10 cellular contexts compared by ENCODE assay signal in genomic region chr12:54587315-54587821, GRCh38. TPM values are rescaled to one million over a fixed set of nuclear protein-coding genes. Genes with fewer than 3 reads are reported as not detected.
DNase-seq lines count a peak whose midpoint lies in the region; TF ChIP-seq lines count a peak whose summit lies in the region.
"Had no signal": no experiment of that assay in that cellular context is flagged by ENCODE, and none has a peak within 500 bp of the region (broad histone marks: within the 10 kb centered on the region; RNA-seq: fewer than 3 reads in every experiment).

No MANE protein-coding gene starts in this region.

- peak overlapping the region; percentile 64 for H3K4me3 Mint-ChIP-seq in endodermal cell
- no peak overlapping the region for H3K4me3 Mint-ChIP-seq in activated CD4-positive, alpha-beta T cell treated with anti-CD3 and anti-CD28 coated beads, Interleukin-2, amount 10 ng/mL, durations not matched to agents 24 days and 14 days

- no peak overlapping the region for H3K9ac ChIP-seq in endodermal cell (ENCODE audit: extremely low read depth, low read length, poor library complexity, severe bottlenecking)
- peak overlapping the region; percentile 67 to 68 for H3K9ac ChIP-seq in liver (ENCODE audit: low read depth in 1 of 2, low read length in 2 of 2)
- peak overlapping the region; percentile 68 to 73 for H3K9ac ChIP-seq in stomach smooth muscle (ENCODE audit: low read length in 2 of 2)

- H3K27me3 ChIP-seq in endodermal cell (ENCODE audit: control insufficient read depth, insufficient read depth, low read length, poor library complexity, severe bottlenecking) (peaks cover 60% of the 10 kb centered on the region), liver (ENCODE audit: control insufficient read depth in 4 of 4, insufficient read depth in 4 of 4, low read length in 3 of 4) (no peaks in the 10 kb centered on the region), stomach smooth muscle (ENCODE audit: control insufficient read depth in 1 of 2, insufficient read depth in 2 of 2, low read length in 2 of 2) (no peaks in the 10 kb centered on the region)

- H3K9me3 Mint-ChIP-seq in endodermal cell, result no peaks in the 10 kb centered on the region
- no peaks in the 10 kb centered on the region for H3K9me3 Mint-ChIP-seq in activated CD4-positive, alpha-beta T cell treated with anti-CD3 and anti-CD28 coated beads, Interleukin-2, amount 10 ng/mL, durations not matched to agents 24 days and 14 days

- H3K4me3 ChIP-seq in endodermal cell (ENCODE audit: low read length), result peak overlapping the region; percentile 73
- H3K4me3 ChIP-seq in liver (ENCODE audit: low read depth in 1 of 3, low read length in 3 of 3), result peak overlapping the region; percentile 68 to 82 (median 77)
- peak overlapping the region; percentile 82 to 89 for H3K4me3 ChIP-seq in stomach smooth muscle (ENCODE audit: low read length in 2 of 2)
- H3K4me3 ChIP-seq: SJSA1 had no signal

- 58% methylated on average over 5 of the region's 5 CpGs; no CpG with 5 or more reads in 1 of the 2 experiments for WGBS in endodermal cell (ENCODE audit: insufficient coverage in 1 of 2, insufficient read length in 1 of 2), 2 experiments
- WGBS in liver, result 32% methylated on average over 5 of the region's 5 CpGs

- no peak for TF ChIP-seq RAD21 in liver (IDR thresholded peaks at IDR 0.05)

- H3K4me1 Mint-ChIP-seq in endodermal cell, result peaks cover 53% of the 10 kb centered on the region
- H3K4me1 Mint-ChIP-seq in activated CD4-positive, alpha-beta T cell treated with anti-CD3 and anti-CD28 coated beads, Interleukin-2, amount 10 ng/mL, durations not matched to agents 24 days and 14 days, result peaks cover 5% of the 10 kb centered on the region

- H3K27me3 Mint-ChIP-seq in endodermal cell (ENCODE audit: insufficient read depth), result peaks cover 87% of the 10 kb centered on the region
- H3K27me3 Mint-ChIP-seq in activated CD4-positive, alpha-beta T cell treated with anti-CD3 and anti-CD28 coated beads, Interleukin-2, amount 10 ng/mL, durations not matched to agents 24 days and 14 days, result peaks cover 76% of the 10 kb centered on the region

- H3K27ac ChIP-seq in endodermal cell (ENCODE audit: low read depth, low read length) (peak overlapping the region; percentile 24), liver (ENCODE audit: low read depth in 1 of 2, low read length in 2 of 2) (peak overlapping the region; percentile 76 to 86), stomach smooth muscle (ENCODE audit: low read length) (peak overlapping the region; percentile 60)
- H3K27ac ChIP-seq: neutrophil, SJSA1 had no signal

- H3K9me3 ChIP-seq in endodermal cell (ENCODE audit: control insufficient read depth, low read length), result no peaks in the 10 kb centered on the region
- H3K9me3 ChIP-seq in liver (ENCODE audit: control insufficient read depth in 4 of 4, low read length in 3 of 4), result no peaks in the 10 kb centered on the region
- H3K9me3 ChIP-seq in stomach smooth muscle (ENCODE audit: control insufficient read depth in 2 of 2, low read length in 2 of 2), result no peaks in the 10 kb centered on the region
- H3K9me3 ChIP-seq: neutrophil, SJSA1 had no signal

- H3K4me1 ChIP-seq in endodermal cell (ENCODE audit: control insufficient read depth, insufficient read depth, low read length) (peaks cover 2% of the 10 kb centered on the region), liver (ENCODE audit: control insufficient read depth in 4 of 4, insufficient read depth in 4 of 4, low read length in 3 of 4) (peaks cover 8 to 41% (median 24%) of the 10 kb centered on the region in 4 donors), stomach smooth muscle (ENCODE audit: control insufficient read depth, insufficient read depth, low read length) (peaks cover 65% of the 10 kb centered on the region)
- H3K4me1 ChIP-seq: SJSA1 had no signal

- no peak overlapping the region for H3K27ac Mint-ChIP-seq in endodermal cell
- no peak overlapping the region for H3K27ac Mint-ChIP-seq in activated CD4-positive, alpha-beta T cell treated with anti-CD3 and anti-CD28 coated beads, Interleukin-2, amount 10 ng/mL, durations not matched to agents 24 days and 14 days

- intact Hi-C loops in activated CD4-positive, alpha-beta T cell treated with anti-CD3 and anti-CD28 coated beads, Interleukin-2, amount 10 ng/mL, durations not matched to agents 24 days and 14 days (cut with micrococcal nuclease), result no loop called here

- H3K36me3 ChIP-seq in endodermal cell (ENCODE audit: control insufficient read depth, insufficient read depth, low read length) (no peaks in the 10 kb centered on the region), liver (ENCODE audit: control insufficient read depth in 4 of 4, insufficient read depth in 3 of 4, low read depth in 1 of 4, low read length in 3 of 4) (peaks cover 3 to 14% (median 10%) of the 10 kb centered on the region in 4 donors), stomach smooth muscle (ENCODE audit: control insufficient read depth in 2 of 2, insufficient read depth in 2 of 2, low read length in 2 of 2) (peaks cover 3 to 6% of the 10 kb centered on the region in 2 donors)
- H3K36me3 ChIP-seq: neutrophil, SJSA1 had no signal

- no peaks in the 10 kb centered on the region for H3K36me3 Mint-ChIP-seq in endodermal cell (ENCODE audit: low read depth)
- H3K36me3 Mint-ChIP-seq in activated CD4-positive, alpha-beta T cell treated with anti-CD3 and anti-CD28 coated beads, Interleukin-2, amount 10 ng/mL, durations not matched to agents 24 days and 14 days (ENCODE audit: low read depth), result no peaks in the 10 kb centered on the region

- TF ChIP-seq CTCF in endodermal cell (conservative IDR thresholded peaks at IDR 0.05) (no peak), liver (IDR thresholded peaks at IDR 0.05; ENCODE audit: low read depth, low read length, missing input control) (no peak)

- DNase-seq in NCI-H69 (lab: John Stamatoyannopoulos, UW), result peak; percentile 11
- peak; percentile 68 for DNase-seq in endodermal cell
- DNase-seq in activated gamma-delta T cell treated with Interleukin-2 at 50 U/mL for 16 hours, result no peak
- DNase-seq in CD1c-positive myeloid dendritic cell (ENCODE audit: extremely low spot score), result no peak
- DNase-seq in activated CD4-positive, alpha-beta T cell treated with anti-CD3 and anti-CD28 coated beads, Interleukin-2, amount 10 ng/mL, durations not matched to agents 24 days and 14 days, result no peak

TF ChIP-seq in liver, 16 proteins besides CTCF, POLR2A, EP300 and RAD21 (continues in another document):
- TF ChIP-seq ZBTB33 (IDR thresholded peaks at IDR 0.05) (no peak), EGR1 (IDR thresholded peaks at IDR 0.05; ENCODE audit: low read depth in 2 of 2) (no peak), HNF4A (conservative IDR thresholded peaks at IDR 0.05) (peak; percentile 82 to 87), GABPA (IDR thresholded peaks at IDR 0.05 in 1 of 2, conservative IDR thresholded peaks at IDR 0.05 in 1 of 2) (peak in 1 of 2 donors; percentile 25), ATF3 (IDR thresholded peaks at IDR 0.05) (no peak), MAX (IDR thresholded peaks at IDR 0.05) (peak; percentile 48), YY1 (IDR thresholded peaks at IDR 0.05) (peak; percentile 68), JUND (IDR thresholded peaks at IDR 0.05) (peak in 1 of 2 donors; percentile 72), SP1 (IDR thresholded peaks at IDR 0.05) (peak; percentile 83), FOXA2 (IDR thresholded peaks at IDR 0.05) (peak; percentile 82), TAF1 (conservative IDR thresholded peaks at IDR 0.05) (peak; percentile 92), FOXA1 (IDR thresholded peaks at IDR 0.05) (peak; percentile 54), NR2F2 (IDR thresholded peaks at IDR 0.05) (peak; percentile 27), HNF4G (IDR thresholded peaks at IDR 0.05) (peak; percentile 19)

RNA-seq across cellular contexts. Expression of gene PPP1R1A, which starts 1.1 kb away (rescaled TPM):
- total RNA-seq in endodermal cell (10 to 100 TPM; 12.5 to 16.1 TPM), liver (10 to 100 TPM in 1 of 2 donors, 1 to 10 TPM in 1; 8.1 to 12.4 TPM)
- polyA plus RNA-seq in endodermal cell (2013, experiment 1 of 2), result 42.6 TPM
- polyA plus RNA-seq in endodermal cell (2013, experiment 2 of 2), result 40.8 TPM
- polyA plus RNA-seq in liver, result 100 to 1,000 TPM in 1 of 2 donors, 10 to 100 TPM in 1; 75.2 to 182 TPM
- not detected in 2 replicates for total RNA-seq in activated CD4-positive, alpha-beta T cell treated with anti-CD3 and anti-CD28 coated beads, Interleukin-2, amount 10 ng/mL, durations not matched to agents 24 days and 14 days
- total RNA-seq: fibroblast of villous mesenchyme, SJSA1 had no signal

RNA-seq across cellular contexts. Expression of gene PDE1B, which starts 38.0 kb away (rescaled TPM):
- 1 to 10 TPM; 1.1 to 1.6 TPM for total RNA-seq in endodermal cell
- 11.4 TPM for polyA plus RNA-seq in endodermal cell (2013, experiment 1 of 2)
- polyA plus RNA-seq in endodermal cell (2013, experiment 2 of 2), result 10.6 TPM
- total RNA-seq in liver, result 1 to 10 TPM; 2.9 to 3.7 TPM
- 1 to 10 TPM in 1 of 2 donors, under 1 TPM in 1; 0.90 to 1.6 TPM for polyA plus RNA-seq in liver
- 23.6 and 26.3 TPM in 2 replicates for total RNA-seq in activated CD4-positive, alpha-beta T cell treated with anti-CD3 and anti-CD28 coated beads, Interleukin-2, amount 10 ng/mL, durations not matched to agents 24 days and 14 days
- total RNA-seq: fibroblast of villous mesenchyme, SJSA1 had no signal

RNA-seq across cellular contexts. Expression of gene LACRT, which starts 47.3 kb away (rescaled TPM):
- total RNA-seq in endodermal cell (not detected), liver (not detected)
- polyA plus RNA-seq in endodermal cell (2013, experiment 1 of 2), result not detected
- polyA plus RNA-seq in endodermal cell (2013, experiment 2 of 2), result not detected
- polyA plus RNA-seq in liver, result not detected
- total RNA-seq in activated CD4-positive, alpha-beta T cell treated with anti-CD3 and anti-CD28 coated beads, Interleukin-2, amount 10 ng/mL, durations not matched to agents 24 days and 14 days, result not detected in 2 replicates
- total RNA-seq: fibroblast of villous mesenchyme, SJSA1 had no signal

Comparison
In these comparisons a context has a peak if more than half of its experiments do, and no peak if none do; other contexts are left out.
1. DNase-seq: peak in NCI-H69 (single experiment) and endodermal cell (single experiment); none in activated gamma-delta T cell treated with Interleukin-2 at 50 U/mL for 16 hours (single experiment), CD1c-positive myeloid dendritic cell (single experiment) and activated CD4-positive, alpha-beta T cell treated with anti-CD3 and anti-CD28 coated beads, Interleukin-2, amount 10 ng/mL, durations not matched to agents 24 days and 14 days (single experiment).
2. H3K27ac ChIP-seq: peak in every context shown above with its lines; median percentile 81 in liver; 60 in stomach smooth muscle; 24 in endodermal cell.
3. Peak in every context shown above with its lines, with median percentiles within 50 percentile points of each other: H3K4me3 ChIP-seq.